1 cellular context compared by ENCODE assay signal in the genomic region with DNA sequence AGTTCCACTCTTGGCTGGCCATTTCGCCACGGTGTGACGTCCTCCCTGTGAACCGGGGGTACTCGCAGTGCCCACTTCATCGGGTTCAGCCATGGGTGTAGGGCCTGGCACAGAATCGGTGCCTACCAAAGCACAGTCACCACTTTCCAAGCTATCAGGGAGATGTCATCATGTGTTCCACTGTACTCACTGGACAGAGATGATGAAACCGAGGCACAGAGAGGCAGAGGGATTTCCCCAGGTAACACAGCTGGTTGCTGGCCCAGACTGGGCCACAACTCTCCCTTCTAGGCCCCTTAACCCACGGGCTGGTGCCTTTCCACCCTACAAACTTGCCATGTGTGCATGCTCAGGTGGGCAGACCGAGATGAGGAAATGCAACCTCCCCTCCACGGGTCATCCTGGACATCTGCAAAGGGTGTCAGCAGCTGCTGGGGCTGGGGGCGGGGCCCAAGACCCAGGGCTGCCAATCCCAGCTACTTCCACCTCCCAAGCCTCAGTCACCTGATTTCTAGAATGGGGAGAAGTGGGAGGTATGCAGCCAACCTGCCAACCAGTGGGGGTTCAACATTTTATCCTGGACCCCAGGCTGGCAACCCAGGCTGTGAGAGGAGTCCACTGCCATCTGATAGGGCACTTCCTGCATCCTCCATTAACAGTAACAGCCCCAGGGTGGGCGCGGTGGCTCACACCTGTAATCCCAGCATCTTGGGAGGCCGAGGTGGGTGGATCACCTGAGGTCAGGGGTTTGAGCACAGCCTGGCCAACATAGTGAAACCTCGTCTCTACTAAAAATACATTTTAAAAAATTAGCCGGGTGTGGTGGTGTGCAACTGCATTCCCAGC.
TF ChIP-seq lines count a peak whose summit lies in the region.

No MANE protein-coding gene starts in this region.

TF ChIP-seq in K562, 482 proteins besides CTCF, POLR2A, EP300 and RAD21 (continued from another document):
- 0 out of 2 replicates have a peak, but pooled peaks have one; percentile 19 for TF ChIP-seq CTBP1 (IDR thresholded peaks at IDR 0.05; ENCODE audit: borderline replicate concordance)
- peak; percentile 32; the same call in 1 of the 2 replicates for TF ChIP-seq SMAD4 (CRISPR knock-in tag; conservative IDR thresholded peaks at IDR 0.05)
- TF ChIP-seq KAT7 (CRISPR knock-in tag; IDR thresholded peaks at IDR 0.05; ENCODE audit: borderline replicate concordance): 0 out of 2 replicates have a peak, but pooled peaks have one; percentile 51
- peak in 1 of 2 experiments; percentile 60; a peak in 2 of 4 replicates for TF ChIP-seq KDM1A (IDR thresholded peaks at IDR 0.05)
- no peak for TF ChIP-seq DPF2 (IDR thresholded peaks at IDR 0.05)
- peak; percentile 85 for TF ChIP-seq HDAC2 (IDR thresholded peaks at IDR 0.05)
- TF ChIP-seq GABPB2 (CRISPR knock-in tag; conservative IDR thresholded peaks at IDR 0.05): no peak
- TF ChIP-seq CEBPB (tag; IDR thresholded peaks at IDR 0.05): peak; percentile 81
- TF ChIP-seq TRIM24 (IDR thresholded peaks at IDR 0.05): peak in 1 of 2 experiments; percentile 34; a peak in 1 of 4 replicates
- TF ChIP-seq, protein P1, sequence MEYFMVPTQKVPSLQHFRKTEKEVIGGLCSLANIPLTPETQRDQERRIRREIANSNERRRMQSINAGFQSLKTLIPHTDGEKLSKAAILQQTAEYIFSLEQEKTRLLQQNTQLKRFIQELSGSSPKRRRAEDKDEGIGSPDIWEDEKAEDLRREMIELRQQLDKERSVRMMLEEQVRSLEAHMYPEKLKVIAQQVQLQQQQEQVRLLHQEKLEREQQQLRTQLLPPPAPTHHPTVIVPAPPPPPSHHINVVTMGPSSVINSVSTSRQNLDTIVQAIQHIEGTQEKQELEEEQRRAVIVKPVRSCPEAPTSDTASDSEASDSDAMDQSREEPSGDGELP (CRISPR knock-in tag; IDR thresholded peaks at IDR 0.05; ENCODE audit: borderline replicate concordance): peak; percentile 62; the same call in 1 of the 2 replicates
- TF ChIP-seq JUND (IDR thresholded peaks at IDR 0.05; ENCODE audit: borderline replicate concordance, low read depth, low read length): peak; percentile 33
- TF ChIP-seq JUND (tag; IDR thresholded peaks at IDR 0.05; ENCODE audit: borderline replicate concordance, low read depth, low read length): 0 out of 3 replicates have a peak, but pooled peaks have one; percentile 10
- TF ChIP-seq, protein P2, sequence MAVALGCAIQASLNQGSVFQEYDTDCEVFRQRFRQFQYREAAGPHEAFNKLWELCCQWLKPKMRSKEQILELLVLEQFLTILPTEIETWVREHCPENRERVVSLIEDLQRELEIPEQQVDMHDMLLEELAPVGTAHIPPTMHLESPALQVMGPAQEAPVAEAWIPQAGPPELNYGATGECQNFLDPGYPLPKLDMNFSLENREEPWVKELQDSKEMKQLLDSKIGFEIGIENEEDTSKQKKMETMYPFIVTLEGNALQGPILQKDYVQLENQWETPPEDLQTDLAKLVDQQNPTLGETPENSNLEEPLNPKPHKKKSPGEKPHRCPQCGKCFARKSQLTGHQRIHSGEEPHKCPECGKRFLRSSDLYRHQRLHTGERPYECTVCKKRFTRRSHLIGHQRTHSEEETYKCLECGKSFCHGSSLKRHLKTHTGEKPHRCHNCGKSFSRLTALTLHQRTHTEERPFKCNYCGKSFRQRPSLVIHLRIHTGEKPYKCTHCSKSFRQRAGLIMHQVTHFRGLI (CRISPR knock-in tag; IDR thresholded peaks at IDR 0.05): no peak
- TF ChIP-seq, protein P3, sequence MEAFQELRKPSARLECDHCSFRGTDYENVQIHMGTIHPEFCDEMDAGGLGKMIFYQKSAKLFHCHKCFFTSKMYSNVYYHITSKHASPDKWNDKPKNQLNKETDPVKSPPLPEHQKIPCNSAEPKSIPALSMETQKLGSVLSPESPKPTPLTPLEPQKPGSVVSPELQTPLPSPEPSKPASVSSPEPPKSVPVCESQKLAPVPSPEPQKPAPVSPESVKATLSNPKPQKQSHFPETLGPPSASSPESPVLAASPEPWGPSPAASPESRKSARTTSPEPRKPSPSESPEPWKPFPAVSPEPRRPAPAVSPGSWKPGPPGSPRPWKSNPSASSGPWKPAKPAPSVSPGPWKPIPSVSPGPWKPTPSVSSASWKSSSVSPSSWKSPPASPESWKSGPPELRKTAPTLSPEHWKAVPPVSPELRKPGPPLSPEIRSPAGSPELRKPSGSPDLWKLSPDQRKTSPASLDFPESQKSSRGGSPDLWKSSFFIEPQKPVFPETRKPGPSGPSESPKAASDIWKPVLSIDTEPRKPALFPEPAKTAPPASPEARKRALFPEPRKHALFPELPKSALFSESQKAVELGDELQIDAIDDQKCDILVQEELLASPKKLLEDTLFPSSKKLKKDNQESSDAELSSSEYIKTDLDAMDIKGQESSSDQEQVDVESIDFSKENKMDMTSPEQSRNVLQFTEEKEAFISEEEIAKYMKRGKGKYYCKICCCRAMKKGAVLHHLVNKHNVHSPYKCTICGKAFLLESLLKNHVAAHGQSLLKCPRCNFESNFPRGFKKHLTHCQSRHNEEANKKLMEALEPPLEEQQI (IDR thresholded peaks at IDR 0.05): no peak
- TF ChIP-seq, protein P4, sequence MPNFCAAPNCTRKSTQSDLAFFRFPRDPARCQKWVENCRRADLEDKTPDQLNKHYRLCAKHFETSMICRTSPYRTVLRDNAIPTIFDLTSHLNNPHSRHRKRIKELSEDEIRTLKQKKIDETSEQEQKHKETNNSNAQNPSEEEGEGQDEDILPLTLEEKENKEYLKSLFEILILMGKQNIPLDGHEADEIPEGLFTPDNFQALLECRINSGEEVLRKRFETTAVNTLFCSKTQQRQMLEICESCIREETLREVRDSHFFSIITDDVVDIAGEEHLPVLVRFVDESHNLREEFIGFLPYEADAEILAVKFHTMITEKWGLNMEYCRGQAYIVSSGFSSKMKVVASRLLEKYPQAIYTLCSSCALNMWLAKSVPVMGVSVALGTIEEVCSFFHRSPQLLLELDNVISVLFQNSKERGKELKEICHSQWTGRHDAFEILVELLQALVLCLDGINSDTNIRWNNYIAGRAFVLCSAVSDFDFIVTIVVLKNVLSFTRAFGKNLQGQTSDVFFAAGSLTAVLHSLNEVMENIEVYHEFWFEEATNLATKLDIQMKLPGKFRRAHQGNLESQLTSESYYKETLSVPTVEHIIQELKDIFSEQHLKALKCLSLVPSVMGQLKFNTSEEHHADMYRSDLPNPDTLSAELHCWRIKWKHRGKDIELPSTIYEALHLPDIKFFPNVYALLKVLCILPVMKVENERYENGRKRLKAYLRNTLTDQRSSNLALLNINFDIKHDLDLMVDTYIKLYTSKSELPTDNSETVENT (CRISPR knock-in tag; IDR thresholded peaks at IDR 0.05): no peak
- TF ChIP-seq NR3C1 (CRISPR knock-in tag; IDR thresholded peaks at IDR 0.05): no peak
- TF ChIP-seq, protein P5, sequence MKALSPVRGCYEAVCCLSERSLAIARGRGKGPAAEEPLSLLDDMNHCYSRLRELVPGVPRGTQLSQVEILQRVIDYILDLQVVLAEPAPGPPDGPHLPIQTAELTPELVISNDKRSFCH (CRISPR knock-in tag; IDR thresholded peaks at IDR 0.05): no peak
- TF ChIP-seq, protein P5 (tag; IDR thresholded peaks at IDR 0.05): no peak
- TF ChIP-seq, protein P6, sequence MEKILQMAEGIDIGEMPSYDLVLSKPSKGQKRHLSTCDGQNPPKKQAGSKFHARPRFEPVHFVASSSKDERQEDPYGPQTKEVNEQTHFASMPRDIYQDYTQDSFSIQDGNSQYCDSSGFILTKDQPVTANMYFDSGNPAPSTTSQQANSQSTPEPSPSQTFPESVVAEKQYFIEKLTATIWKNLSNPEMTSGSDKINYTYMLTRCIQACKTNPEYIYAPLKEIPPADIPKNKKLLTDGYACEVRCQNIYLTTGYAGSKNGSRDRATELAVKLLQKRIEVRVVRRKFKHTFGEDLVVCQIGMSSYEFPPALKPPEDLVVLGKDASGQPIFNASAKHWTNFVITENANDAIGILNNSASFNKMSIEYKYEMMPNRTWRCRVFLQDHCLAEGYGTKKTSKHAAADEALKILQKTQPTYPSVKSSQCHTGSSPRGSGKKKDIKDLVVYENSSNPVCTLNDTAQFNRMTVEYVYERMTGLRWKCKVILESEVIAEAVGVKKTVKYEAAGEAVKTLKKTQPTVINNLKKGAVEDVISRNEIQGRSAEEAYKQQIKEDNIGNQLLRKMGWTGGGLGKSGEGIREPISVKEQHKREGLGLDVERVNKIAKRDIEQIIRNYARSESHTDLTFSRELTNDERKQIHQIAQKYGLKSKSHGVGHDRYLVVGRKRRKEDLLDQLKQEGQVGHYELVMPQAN (IDR thresholded peaks at IDR 0.05; ENCODE audit: borderline replicate concordance): no peak
TF ChIP-seq in K562: peak in this region for 27.
